In the genomic region with DNA sequence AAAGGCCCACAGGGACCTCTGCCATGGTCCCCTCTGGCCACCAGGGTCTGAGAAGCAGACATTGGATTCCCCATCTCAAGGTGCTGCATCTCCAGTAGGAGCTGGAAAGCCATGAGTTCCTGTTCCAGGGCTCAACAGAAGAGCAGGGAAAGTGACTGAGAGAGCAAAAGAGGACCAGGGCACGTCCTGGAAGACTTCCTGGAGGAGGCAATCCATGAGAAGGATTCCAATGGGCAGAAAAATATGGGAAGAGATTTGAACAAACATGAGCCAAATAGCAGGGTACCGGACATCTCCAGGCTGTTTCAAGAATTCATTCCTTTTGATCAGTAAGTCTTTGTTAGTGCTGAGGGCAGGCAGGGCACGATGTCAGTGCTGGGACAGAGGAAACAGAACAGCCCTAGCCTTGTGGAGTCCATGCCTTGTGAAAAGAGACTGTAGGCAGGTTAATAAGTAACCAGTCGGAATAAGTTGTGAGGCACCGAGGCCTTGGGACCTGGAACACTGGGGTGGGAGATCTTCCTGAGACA, we compare ENCODE assay signal across 1 cellular context.
A peak's percentile ranks its signal among the peaks of the same experiment; 100 is the strongest.
TF ChIP-seq lines count a peak whose summit lies in the region.

No MANE protein-coding gene starts in this region.

TF ChIP-seq in HepG2, 621 proteins besides CTCF, POLR2A, EP300 and RAD21 (continued from another document):
- TF ChIP-seq RAD51 (IDR thresholded peaks at IDR 0.05; ENCODE audit: borderline replicate concordance) = no peak
- TF ChIP-seq RXRB (CRISPR knock-in tag; IDR thresholded peaks at IDR 0.05; ENCODE audit: borderline replicate concordance) = peak; percentile 33; the same call in 1 of the 2 replicates
- peak; percentile 82; the same call in 1 of the 2 replicates for TF ChIP-seq PHF21A (CRISPR knock-in tag; IDR thresholded peaks at IDR 0.05)
- TF ChIP-seq, protein P1, sequence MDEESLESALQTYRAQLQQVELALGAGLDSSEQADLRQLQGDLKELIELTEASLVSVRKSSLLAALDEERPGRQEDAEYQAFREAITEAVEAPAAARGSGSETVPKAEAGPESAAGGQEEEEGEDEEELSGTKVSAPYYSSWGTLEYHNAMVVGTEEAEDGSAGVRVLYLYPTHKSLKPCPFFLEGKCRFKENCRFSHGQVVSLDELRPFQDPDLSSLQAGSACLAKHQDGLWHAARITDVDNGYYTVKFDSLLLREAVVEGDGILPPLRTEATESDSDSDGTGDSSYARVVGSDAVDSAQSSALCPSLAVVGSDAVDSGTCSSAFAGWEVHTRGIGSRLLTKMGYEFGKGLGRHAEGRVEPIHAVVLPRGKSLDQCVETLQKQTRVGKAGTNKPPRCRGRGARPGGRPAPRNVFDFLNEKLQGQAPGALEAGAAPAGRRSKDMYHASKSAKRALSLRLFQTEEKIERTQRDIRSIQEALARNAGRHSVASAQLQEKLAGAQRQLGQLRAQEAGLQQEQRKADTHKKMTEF (CRISPR knock-in tag; IDR thresholded peaks at IDR 0.05) = 0 out of 2 replicates have a peak, but pooled peaks have one; percentile 24
- TF ChIP-seq ZBTB38 (CRISPR knock-in tag; IDR thresholded peaks at IDR 0.05) = no peak
- TF ChIP-seq, protein P2, sequence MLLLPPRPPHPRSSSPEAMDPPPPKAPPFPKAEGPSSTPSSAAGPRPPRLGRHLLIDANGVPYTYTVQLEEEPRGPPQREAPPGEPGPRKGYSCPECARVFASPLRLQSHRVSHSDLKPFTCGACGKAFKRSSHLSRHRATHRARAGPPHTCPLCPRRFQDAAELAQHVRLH (CRISPR knock-in tag; IDR thresholded peaks at IDR 0.05; ENCODE audit: borderline replicate concordance, low read depth) = no peak
- TF ChIP-seq ZFP41 (CRISPR knock-in tag; IDR thresholded peaks at IDR 0.05; ENCODE audit: borderline replicate concordance) = 0 out of 2 replicates have a peak, but pooled peaks have one; percentile 9
- no peak for TF ChIP-seq MBNL3 (CRISPR knock-in tag; conservative IDR thresholded peaks at IDR 0.05)
- TF ChIP-seq SSRP1 (CRISPR knock-in tag; IDR thresholded peaks at IDR 0.05) = 0 out of 2 replicates have a peak, but pooled peaks have one; percentile 21
- TF ChIP-seq POLR2AphosphoS2 (IDR thresholded peaks at IDR 0.05; ENCODE audit: low read depth, low read length) = no peak
- TF ChIP-seq TBX2 (CRISPR knock-in tag; IDR thresholded peaks at IDR 0.05; ENCODE audit: borderline replicate concordance) = peak; percentile 57; the same call in 1 of the 2 replicates
- TF ChIP-seq, protein P3, sequence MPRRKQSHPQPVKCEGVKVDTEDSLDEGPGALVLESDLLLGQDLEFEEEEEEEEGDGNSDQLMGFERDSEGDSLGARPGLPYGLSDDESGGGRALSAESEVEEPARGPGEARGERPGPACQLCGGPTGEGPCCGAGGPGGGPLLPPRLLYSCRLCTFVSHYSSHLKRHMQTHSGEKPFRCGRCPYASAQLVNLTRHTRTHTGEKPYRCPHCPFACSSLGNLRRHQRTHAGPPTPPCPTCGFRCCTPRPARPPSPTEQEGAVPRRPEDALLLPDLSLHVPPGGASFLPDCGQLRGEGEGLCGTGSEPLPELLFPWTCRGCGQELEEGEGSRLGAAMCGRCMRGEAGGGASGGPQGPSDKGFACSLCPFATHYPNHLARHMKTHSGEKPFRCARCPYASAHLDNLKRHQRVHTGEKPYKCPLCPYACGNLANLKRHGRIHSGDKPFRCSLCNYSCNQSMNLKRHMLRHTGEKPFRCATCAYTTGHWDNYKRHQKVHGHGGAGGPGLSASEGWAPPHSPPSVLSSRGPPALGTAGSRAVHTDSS (CRISPR knock-in tag; conservative IDR thresholded peaks at IDR 0.05) = no peak
- no peak for TF ChIP-seq ZSCAN29 (CRISPR knock-in tag; conservative IDR thresholded peaks at IDR 0.05)
- no peak for TF ChIP-seq ZNF780A (CRISPR knock-in tag; IDR thresholded peaks at IDR 0.05)
- no peak for TF ChIP-seq ZNF737 (CRISPR knock-in tag; IDR thresholded peaks at IDR 0.05; ENCODE audit: borderline replicate concordance)
- TF ChIP-seq SOX6 (IDR thresholded peaks at IDR 0.05) = no peak
- TF ChIP-seq SOX6 (CRISPR knock-in tag; IDR thresholded peaks at IDR 0.05) = peak; percentile 38; the same call in 1 of the 2 replicates
- TF ChIP-seq, protein P4, sequence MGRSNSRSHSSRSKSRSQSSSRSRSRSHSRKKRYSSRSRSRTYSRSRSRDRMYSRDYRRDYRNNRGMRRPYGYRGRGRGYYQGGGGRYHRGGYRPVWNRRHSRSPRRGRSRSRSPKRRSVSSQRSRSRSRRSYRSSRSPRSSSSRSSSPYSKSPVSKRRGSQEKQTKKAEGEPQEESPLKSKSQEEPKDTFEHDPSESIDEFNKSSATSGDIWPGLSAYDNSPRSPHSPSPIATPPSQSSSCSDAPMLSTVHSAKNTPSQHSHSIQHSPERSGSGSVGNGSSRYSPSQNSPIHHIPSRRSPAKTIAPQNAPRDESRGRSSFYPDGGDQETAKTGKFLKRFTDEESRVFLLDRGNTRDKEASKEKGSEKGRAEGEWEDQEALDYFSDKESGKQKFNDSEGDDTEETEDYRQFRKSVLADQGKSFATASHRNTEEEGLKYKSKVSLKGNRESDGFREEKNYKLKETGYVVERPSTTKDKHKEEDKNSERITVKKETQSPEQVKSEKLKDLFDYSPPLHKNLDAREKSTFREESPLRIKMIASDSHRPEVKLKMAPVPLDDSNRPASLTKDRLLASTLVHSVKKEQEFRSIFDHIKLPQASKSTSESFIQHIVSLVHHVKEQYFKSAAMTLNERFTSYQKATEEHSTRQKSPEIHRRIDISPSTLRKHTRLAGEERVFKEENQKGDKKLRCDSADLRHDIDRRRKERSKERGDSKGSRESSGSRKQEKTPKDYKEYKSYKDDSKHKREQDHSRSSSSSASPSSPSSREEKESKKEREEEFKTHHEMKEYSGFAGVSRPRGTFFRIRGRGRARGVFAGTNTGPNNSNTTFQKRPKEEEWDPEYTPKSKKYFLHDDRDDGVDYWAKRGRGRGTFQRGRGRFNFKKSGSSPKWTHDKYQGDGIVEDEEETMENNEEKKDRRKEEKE (IDR thresholded peaks at IDR 0.05) = no peak
- peak; percentile 55; the same call in 1 of the 2 replicates for TF ChIP-seq ZNF3 (CRISPR knock-in tag; IDR thresholded peaks at IDR 0.05)
TF ChIP-seq in HepG2: peak in this region for 43.
